ENCODE assay signal across 10 cellular contexts in genomic region chr14:24312736-24313507, GRCh38. TPM values are rescaled to one million over a fixed set of nuclear protein-coding genes. Genes with fewer than 3 reads are reported as not detected.
DNase-seq lines count a peak whose midpoint lies in the region; ATAC-seq, FAIRE-seq and TF ChIP-seq lines count a peak whose summit lies in the region.
"Had no signal": no experiment of that assay in that cellular context is flagged by ENCODE, and none has a peak within 500 bp of the region (broad histone marks: within the 10 kb centered on the region; RNA-seq: fewer than 3 reads in every experiment).

No MANE protein-coding gene starts in this region.

- no peaks in the 10 kb centered on the region for H3K27me3 Mint-ChIP-seq in activated naive CD4-positive, alpha-beta T cell treated with anti-CD3 and anti-CD28 coated beads, Interleukin-2, amount 10 ng/mL, durations not matched to agents 7 days and 5 days
- no peaks in the 10 kb centered on the region for H3K27me3 Mint-ChIP-seq in activated CD8-positive, alpha-beta T cell treated with anti-CD3 and anti-CD28 coated beads for 36 hours

- FAIRE-seq in HepG2 (lab: Jason Lieb, UNC) = no peak

- TF ChIP-seq RAD21 in HepG2 (CRISPR knock-in tag; IDR thresholded peaks at IDR 0.05) = no peak

- BruUV-seq in HepG2 (replicated peaks; lab: Mats Ljungman, UMichigan) = no TSS peak

- no peaks in the 10 kb centered on the region for H3K9me3 ChIP-seq in HepG2 (ENCODE audit: low read length)
- H3K9me3 ChIP-seq in transverse colon = no peaks in the 10 kb centered on the region

- DNase-seq in activated naive CD4-positive, alpha-beta T cell treated with anti-CD3 and anti-CD28 coated beads, Interleukin-2, amount 10 ng/mL, durations not matched to agents 7 days and 5 days = peak; percentile 71
- no peak for DNase-seq in activated naive CD4-positive, alpha-beta T cell treated with Interleukin-2 at 50 U/mL for 16 hours
- DNase-seq in activated CD8-positive, alpha-beta T cell treated with anti-CD3 and anti-CD28 coated beads for 36 hours = peak; percentile 48
- DNase-seq in HepG2 (ENCODE audit: low spot score) (no peak), transverse colon (peak; percentile 62), NCI-H774 (lab: John Stamatoyannopoulos, UW) (no peak)
- DNase-seq: amygdala had no signal

- H3K4me2 ChIP-seq in HepG2 (ENCODE audit: low read depth, low read length) = no peak overlapping the region

- H4K20me1 ChIP-seq in HepG2 (ENCODE audit: insufficient read depth, low read length) = no peaks in the 10 kb centered on the region

- H3K36me3 Mint-ChIP-seq in activated naive CD4-positive, alpha-beta T cell treated with anti-CD3 and anti-CD28 coated beads, Interleukin-2, amount 10 ng/mL, durations not matched to agents 7 days and 5 days = peaks cover 40% of the 10 kb centered on the region
- peaks cover 22% of the 10 kb centered on the region for H3K36me3 Mint-ChIP-seq in activated CD8-positive, alpha-beta T cell treated with anti-CD3 and anti-CD28 coated beads for 36 hours (ENCODE audit: low read depth)

- no peaks in the 10 kb centered on the region for H3K9me3 Mint-ChIP-seq in activated naive CD4-positive, alpha-beta T cell treated with anti-CD3 and anti-CD28 coated beads, Interleukin-2, amount 10 ng/mL, durations not matched to agents 7 days and 5 days
- H3K9me3 Mint-ChIP-seq in activated CD8-positive, alpha-beta T cell treated with anti-CD3 and anti-CD28 coated beads for 36 hours = no peaks in the 10 kb centered on the region

- in situ Hi-C loops in HepG2 (cut with HindIII; ENCODE audit: extremely low pct_ligation_motif_present, low pct_unique_long_range_greater_than_20kb) = no loop called here
- in situ Hi-C loops in transverse colon (cut with MboI; ENCODE audit: low pct_ligation_motif_present in 1 of 4, low pct_unique_long_range_greater_than_20kb in 1 of 4, low sequenced_read_pairs in 3 of 4) = no loop called here

- WGBS in HepG2 (ENCODE audit: low lambda C conversion rate) = 87% methylated on average over 9 of the region's 9 CpGs
- 59 to 71% methylated on average over 4 to 9 of the region's 9 CpGs for WGBS in transverse colon (ENCODE audit: low coverage in 1 of 2), 2 donors

- 0 out of 5 replicates have a peak, but pooled peaks cover 0 to 1% of the 10 kb centered on the region in 2 experiments for H3K36me3 ChIP-seq in HepG2 (replicated peaks in 1 of 2; ENCODE audit: control insufficient read depth in 1 of 2, insufficient read depth in 2 of 2, low read length in 2 of 2)
- no peaks in the 10 kb centered on the region for H3K36me3 ChIP-seq in transverse colon

- H3K4me3 Mint-ChIP-seq in activated naive CD4-positive, alpha-beta T cell treated with anti-CD3 and anti-CD28 coated beads, Interleukin-2, amount 10 ng/mL, durations not matched to agents 7 days and 5 days = peak overlapping the region; percentile 81
- peak overlapping the region; percentile 58 for H3K4me3 Mint-ChIP-seq in activated CD8-positive, alpha-beta T cell treated with anti-CD3 and anti-CD28 coated beads for 36 hours

- ATAC-seq in activated CD8-positive, alpha-beta T cell treated with anti-CD3 and anti-CD28 coated beads for 36 hours = no peak
- ATAC-seq in HepG2 (no peak), GM19328 (IDR thresholded peaks at IDR 0.05; ENCODE audit: unreplicated experiment) (no peak), GM18909 (IDR thresholded peaks at IDR 0.05; ENCODE audit: poor library complexity, unreplicated experiment) (no peak)

- H3K27me3 ChIP-seq in HepG2 (ENCODE audit: control insufficient read depth in 1 of 2, insufficient read depth in 2 of 2, low read length in 2 of 2) (peaks cover 0 to 13% of the 10 kb centered on the region in 2 experiments; a peak in 2 of 5 replicates), transverse colon (peaks cover 7% of the 10 kb centered on the region)

- CTCF ChIA-PET in activated naive CD4-positive, alpha-beta T cell treated with anti-CD3 and anti-CD28 coated beads, Interleukin-2, amount 10 ng/mL, durations not matched to agents 7 days and 5 days (lab: Charles Lee) = interaction anchor here (0.9 to 13.0 kb wide), 6 partner anchors 14 to 255 kb away, joined by 3 to 129 read pairs (median 14); partner anchors contain the start of genes ADCY4, CBLN3, DHRS1 and KHNYN
- CTCF ChIA-PET in activated CD8-positive, alpha-beta T cell treated with anti-CD3 and anti-CD28 coated beads for 36 hours (lab: Charles Lee) = interaction anchor here (1.2 to 28.2 kb wide), 5 partner anchors 13 to 118 kb away, joined by 3 to 873 read pairs (median 34); partner anchors contain the start of genes ADCY4, DHRS1, GMPR2 and KHNYN
- CTCF ChIA-PET in HepG2 (lab: Yijun Ruan, JAX; ENCODE audit: low intra/inter-chr PET ratio, low total read pairs) = interaction anchor here (0.6 kb wide), 1 partner anchor 19 kb away, joined by 3 read pairs; no protein-coding TSS in a partner anchor

- POLR2A ChIA-PET in activated CD8-positive, alpha-beta T cell treated with anti-CD3 and anti-CD28 coated beads for 36 hours (lab: Charles Lee) = interaction anchor here (1.9 to 5.3 kb wide), 3 partner anchors 12 to 70 kb away, joined by 4 to 54 read pairs (median 9); partner anchors contain the start of genes DHRS1, NOP9 and TINF2
- POLR2A ChIA-PET in HepG2 (lab: Yijun Ruan, JAX) = interaction anchor here (1.4 to 24.7 kb wide), 4 partner anchors 14 to 72 kb away, joined by 3 to 850 read pairs (median 112); partner anchors contain the start of genes DHRS1, GMPR2, NEDD8 and NOP9

- no peak for TF ChIP-seq CTCF in activated CD8-positive, alpha-beta T cell treated with anti-CD3 and anti-CD28 coated beads for 36 hours (IDR thresholded peaks at IDR 0.05)
- TF ChIP-seq CTCF in HepG2 (CRISPR knock-in tag; IDR thresholded peaks at IDR 0.05) = no peak
- TF ChIP-seq CTCF in transverse colon (IDR thresholded peaks at IDR 0.05) = no peak

- H3K4me3 ChIP-seq in HepG2 (replicated peaks in 1 of 3; ENCODE audit: insufficient read depth in 1 of 3, low read depth in 2 of 3, low read length in 3 of 3) = no peak overlapping the region
- no peak overlapping the region for H3K4me3 ChIP-seq in transverse colon

- no peak for TF ChIP-seq POLR2A in HepG2 (IDR thresholded peaks at IDR 0.05; ENCODE audit: insufficient read depth in 1 of 2, low read depth in 2 of 2, low read length in 2 of 2)
- no peak for TF ChIP-seq POLR2A in transverse colon (IDR thresholded peaks at IDR 0.05)

- intact Hi-C loops in activated CD8-positive, alpha-beta T cell treated with anti-CD3 and anti-CD28 coated beads for 36 hours (cut with micrococcal nuclease) = no loop called here
- intact Hi-C loops in HepG2 (cut with micrococcal nuclease; ENCODE audit: unreplicated experiment) (no loop called here), transverse colon (cut with DNase I; ENCODE audit: low total_unique reads) (no loop called here)

- H3K79me2 ChIP-seq in HepG2 (ENCODE audit: insufficient read depth, low read length) = no peaks in the 10 kb centered on the region

- H3K4me1 ChIP-seq in HepG2 (ENCODE audit: insufficient read depth, low read length) = peaks cover 60% of the 10 kb centered on the region
- H3K4me1 ChIP-seq in transverse colon = peaks cover 19 to 70% (median 46%) of the 10 kb centered on the region in 4 donors

- peaks cover 77% of the 10 kb centered on the region for H3K4me1 Mint-ChIP-seq in activated naive CD4-positive, alpha-beta T cell treated with anti-CD3 and anti-CD28 coated beads, Interleukin-2, amount 10 ng/mL, durations not matched to agents 7 days and 5 days
- peaks cover 67% of the 10 kb centered on the region for H3K4me1 Mint-ChIP-seq in activated CD8-positive, alpha-beta T cell treated with anti-CD3 and anti-CD28 coated beads for 36 hours (ENCODE audit: low read depth)

- no peak overlapping the region for H3K9ac ChIP-seq in HepG2 (ENCODE audit: insufficient read depth, low read depth, low read length)

- peak overlapping the region; percentile 88 for H3K27ac Mint-ChIP-seq in activated naive CD4-positive, alpha-beta T cell treated with anti-CD3 and anti-CD28 coated beads, Interleukin-2, amount 10 ng/mL, durations not matched to agents 7 days and 5 days
- H3K27ac Mint-ChIP-seq in activated CD8-positive, alpha-beta T cell treated with anti-CD3 and anti-CD28 coated beads for 36 hours = peak overlapping the region; percentile 63

- H3K27ac ChIP-seq in HepG2 (ENCODE audit: extremely low read length, insufficient read depth, low read length) (no peak overlapping the region), transverse colon (peak overlapping the region; percentile 81 to 90 (median 86))

- TF ChIP-seq EP300 in HepG2 (IDR thresholded peaks at IDR 0.05; ENCODE audit: low read depth in 2 of 2, low read length in 2 of 2) = no peak
- no peak for TF ChIP-seq EP300 in HepG2 (CRISPR knock-in tag; IDR thresholded peaks at IDR 0.05; ENCODE audit: borderline replicate concordance)
- no peak for TF ChIP-seq EP300 in transverse colon (IDR thresholded peaks at IDR 0.05; ENCODE audit: low read depth)

- H2AFZ ChIP-seq in HepG2 (ENCODE audit: low read length) = no peak overlapping the region

RNA-seq across cellular contexts. Expression of gene LTB4R, which starts 1.6 kb away (rescaled TPM):
- total RNA-seq in activated CD8-positive, alpha-beta T cell treated with anti-CD3 and anti-CD28 coated beads for 36 hours = 10 to 100 TPM; 11.6 to 11.7 TPM
- total RNA-seq in HepG2 (2016; rRNA removed; fragmentation: Illumina TruSeq; extraction: Trizol) (1.00 and 3.2 TPM in 2 replicates), transverse colon (1 to 10 TPM; 1.1 to 8.3 (median 6.2) TPM)
- total RNA-seq in HepG2 (2016; cell fraction: cytosol; rRNA removed; fragmentation: Illumina TruSeq; extraction: Trizol; ENCODE audit: low read depth) = 0.40 and 0.53 TPM in 2 replicates
- total RNA-seq in HepG2 (2016; cell fraction: insoluble cytoplasmic fraction; rRNA removed; fragmentation: Illumina TruSeq; extraction: Trizol) = 0.25 and 2.9 TPM in 2 replicates
- 0.55 and 0.59 TPM in 2 replicates for total RNA-seq in HepG2 (2016; cell fraction: membrane; rRNA removed; fragmentation: Illumina TruSeq; extraction: Trizol)
- 4.9 and 6.3 TPM in 2 replicates for total RNA-seq in HepG2 (2016; cell fraction: nucleus; rRNA removed; fragmentation: Illumina TruSeq; extraction: Trizol)
- polyA plus RNA-seq in HepG2 (2011; rRNA removed) = 8.2 and 12.4 TPM in 2 replicates
- polyA plus RNA-seq in HepG2 (2011; cell fraction: cytosol; rRNA removed) = 1.2 and 1.9 TPM in 2 replicates
- polyA plus RNA-seq in HepG2 (2011; cell fraction: nucleus; rRNA removed) = 89.0 and 109 TPM in 2 replicates
- polyA plus RNA-seq in HepG2 (2012) = 9.0 and 9.1 TPM in 2 replicates
- 0.10 and 0.24 TPM in 2 replicates for polyA plus RNA-seq in HepG2 (2016; cell fraction: cytosol; fragmentation: Illumina TruSeq; extraction: Trizol; ENCODE audit: low read depth)
- polyA plus RNA-seq in HepG2 (2016; cell fraction: insoluble cytoplasmic fraction; fragmentation: Illumina TruSeq; extraction: Trizol; ENCODE audit: low read depth) = 0.76 and 0.87 TPM in 2 replicates
- polyA plus RNA-seq in HepG2 (2016; cell fraction: membrane; fragmentation: Illumina TruSeq; extraction: Trizol; ENCODE audit: low read depth) = 0.37 and 0.90 TPM in 2 replicates
- polyA plus RNA-seq in HepG2 (2016; cell fraction: nucleus; fragmentation: Illumina TruSeq; extraction: Trizol; ENCODE audit: insufficient read depth, low read depth) = 22.4 and 23.6 TPM in 2 replicates
- 13.2 and 32.8 TPM in 2 replicates for polyA minus RNA-seq in HepG2 (2011; rRNA and poly(A)+ RNA removed; ENCODE audit: low replicate concordance)
- 0.30 and 1.5 TPM in 2 replicates for polyA minus RNA-seq in HepG2 (2011; cell fraction: cytosol; rRNA and poly(A)+ RNA removed)
- polyA minus RNA-seq in HepG2 (2011; cell fraction: nucleus; rRNA and poly(A)+ RNA removed) = 17.3 and 18.9 TPM in 2 replicates

RNA-seq across cellular contexts. Expression of gene LTB4R2, which starts 3.0 kb away (rescaled TPM):
- 10 to 100 TPM in 1 of 2 experiments, 1 to 10 TPM in 1; 9.6 to 12.0 TPM for total RNA-seq in activated CD8-positive, alpha-beta T cell treated with anti-CD3 and anti-CD28 coated beads for 36 hours
- total RNA-seq in HepG2 (2016; rRNA removed; fragmentation: Illumina TruSeq; extraction: Trizol) (1.4 and 6.9 TPM in 2 replicates), transverse colon (10 to 100 TPM in 1 of 4 donors, 1 to 10 TPM in 3; 4.4 to 81.5 (median 7.1) TPM)
- total RNA-seq in HepG2 (2016; cell fraction: cytosol; rRNA removed; fragmentation: Illumina TruSeq; extraction: Trizol; ENCODE audit: low read depth) = 0.40 and 0.44 TPM in 2 replicates
- 1.7 and 7.1 TPM in 2 replicates for total RNA-seq in HepG2 (2016; cell fraction: insoluble cytoplasmic fraction; rRNA removed; fragmentation: Illumina TruSeq; extraction: Trizol)
- 0.93 and 1.2 TPM in 2 replicates for total RNA-seq in HepG2 (2016; cell fraction: membrane; rRNA removed; fragmentation: Illumina TruSeq; extraction: Trizol)
- 10.5 and 12.4 TPM in 2 replicates for total RNA-seq in HepG2 (2016; cell fraction: nucleus; rRNA removed; fragmentation: Illumina TruSeq; extraction: Trizol)
- 3.9 and 6.1 TPM in 2 replicates for polyA plus RNA-seq in HepG2 (2011; rRNA removed)
- polyA plus RNA-seq in HepG2 (2011; cell fraction: cytosol; rRNA removed) = 0.65 and 1.5 TPM in 2 replicates
- 94.5 and 110 TPM in 2 replicates for polyA plus RNA-seq in HepG2 (2011; cell fraction: nucleus; rRNA removed)
- 4.0 and 7.4 TPM in 2 replicates for polyA plus RNA-seq in HepG2 (2012)
- polyA plus RNA-seq in HepG2 (2016; cell fraction: cytosol; fragmentation: Illumina TruSeq; extraction: Trizol; ENCODE audit: low read depth) = 0.31 and 0.36 TPM in 2 replicates
- polyA plus RNA-seq in HepG2 (2016; cell fraction: insoluble cytoplasmic fraction; fragmentation: Illumina TruSeq; extraction: Trizol; ENCODE audit: low read depth) = 1.1 and 1.5 TPM in 2 replicates
- 0.33 and 0.39 TPM in 2 replicates for polyA plus RNA-seq in HepG2 (2016; cell fraction: membrane; fragmentation: Illumina TruSeq; extraction: Trizol; ENCODE audit: low read depth)
- polyA plus RNA-seq in HepG2 (2016; cell fraction: nucleus; fragmentation: Illumina TruSeq; extraction: Trizol; ENCODE audit: insufficient read depth, low read depth) = 19.7 and 20.2 TPM in 2 replicates
- polyA minus RNA-seq in HepG2 (2011; rRNA and poly(A)+ RNA removed; ENCODE audit: low replicate concordance) = 7.7 and 12.0 TPM in 2 replicates
- 1.2 TPM in 2 replicates for polyA minus RNA-seq in HepG2 (2011; cell fraction: cytosol; rRNA and poly(A)+ RNA removed)
- polyA minus RNA-seq in HepG2 (2011; cell fraction: nucleus; rRNA and poly(A)+ RNA removed) = 40.7 and 44.3 TPM in 2 replicates

RNA-seq across cellular contexts. Expression of gene CIDEB, which starts 5.1 kb away (rescaled TPM):
- 10 to 100 TPM; 12.1 to 13.6 TPM for total RNA-seq in activated CD8-positive, alpha-beta T cell treated with anti-CD3 and anti-CD28 coated beads for 36 hours
- total RNA-seq in HepG2 (2016; rRNA removed; fragmentation: Illumina TruSeq; extraction: Trizol) (22.4 and 35.8 TPM in 2 replicates), transverse colon (100 to 1,000 TPM in 1 of 4 donors, 10 to 100 TPM in 2, 1 to 10 TPM in 1; 6.7 to 168 (median 23.6) TPM)
- total RNA-seq in HepG2 (2016; cell fraction: cytosol; rRNA removed; fragmentation: Illumina TruSeq; extraction: Trizol; ENCODE audit: low read depth) = 7.4 and 8.6 TPM in 2 replicates
- 25.0 and 33.5 TPM in 2 replicates for total RNA-seq in HepG2 (2016; cell fraction: insoluble cytoplasmic fraction; rRNA removed; fragmentation: Illumina TruSeq; extraction: Trizol)
- 10.2 and 11.5 TPM in 2 replicates for total RNA-seq in HepG2 (2016; cell fraction: membrane; rRNA removed; fragmentation: Illumina TruSeq; extraction: Trizol)
- 35.1 and 36.7 TPM in 2 replicates for total RNA-seq in HepG2 (2016; cell fraction: nucleus; rRNA removed; fragmentation: Illumina TruSeq; extraction: Trizol)
- polyA plus RNA-seq in HepG2 (2011; rRNA removed) = 110 and 143 TPM in 2 replicates
- polyA plus RNA-seq in HepG2 (2011; cell fraction: cytosol; rRNA removed) = 88.2 and 112 TPM in 2 replicates
- polyA plus RNA-seq in HepG2 (2011; cell fraction: nucleus; rRNA removed) = 47.6 and 66.7 TPM in 2 replicates
- polyA plus RNA-seq in HepG2 (2012) = 94.8 and 120 TPM in 2 replicates
- 15.9 and 18.8 TPM in 2 replicates for polyA plus RNA-seq in HepG2 (2016; cell fraction: cytosol; fragmentation: Illumina TruSeq; extraction: Trizol; ENCODE audit: low read depth)
- polyA plus RNA-seq in HepG2 (2016; cell fraction: insoluble cytoplasmic fraction; fragmentation: Illumina TruSeq; extraction: Trizol; ENCODE audit: low read depth) = 56.4 and 59.4 TPM in 2 replicates
- 21.0 and 22.1 TPM in 2 replicates for polyA plus RNA-seq in HepG2 (2016; cell fraction: membrane; fragmentation: Illumina TruSeq; extraction: Trizol; ENCODE audit: low read depth)
- 101 TPM in 2 replicates for polyA plus RNA-seq in HepG2 (2016; cell fraction: nucleus; fragmentation: Illumina TruSeq; extraction: Trizol; ENCODE audit: insufficient read depth, low read depth)
- 15.9 and 85.1 TPM in 2 replicates for polyA minus RNA-seq in HepG2 (2011; rRNA and poly(A)+ RNA removed; ENCODE audit: low replicate concordance)
- polyA minus RNA-seq in HepG2 (2011; cell fraction: cytosol; rRNA and poly(A)+ RNA removed) = 34.0 and 49.4 TPM in 2 replicates
- 21.4 and 33.2 TPM in 2 replicates for polyA minus RNA-seq in HepG2 (2011; cell fraction: nucleus; rRNA and poly(A)+ RNA removed)
- total RNA-seq: NCI-H460 had no signal

RNA-seq across cellular contexts. Expression of gene NOP9, which starts 13.3 kb away (rescaled TPM):
- total RNA-seq in activated CD8-positive, alpha-beta T cell treated with anti-CD3 and anti-CD28 coated beads for 36 hours = 10 to 100 TPM; 33.5 to 33.6 TPM
- 61.6 and 64.5 TPM in 2 replicates for total RNA-seq in HepG2 (2016; rRNA removed; fragmentation: Illumina TruSeq; extraction: Trizol)
- total RNA-seq in HepG2 (2016; cell fraction: cytosol; rRNA removed; fragmentation: Illumina TruSeq; extraction: Trizol; ENCODE audit: low read depth) = 2.7 and 3.4 TPM in 2 replicates
- total RNA-seq in HepG2 (2016; cell fraction: insoluble cytoplasmic fraction; rRNA removed; fragmentation: Illumina TruSeq; extraction: Trizol) = 58.5 and 62.7 TPM in 2 replicates
- total RNA-seq in HepG2 (2016; cell fraction: membrane; rRNA removed; fragmentation: Illumina TruSeq; extraction: Trizol) = 11.3 and 12.5 TPM in 2 replicates
- total RNA-seq in HepG2 (2016; cell fraction: nucleus; rRNA removed; fragmentation: Illumina TruSeq; extraction: Trizol) = 38.6 and 43.3 TPM in 2 replicates
- polyA plus RNA-seq in HepG2 (2011; rRNA removed) = 24.5 and 33.8 TPM in 2 replicates
- polyA plus RNA-seq in HepG2 (2011; cell fraction: cytosol; rRNA removed) = 19.8 and 21.2 TPM in 2 replicates
- polyA plus RNA-seq in HepG2 (2011; cell fraction: nucleus; rRNA removed) = 82.1 and 94.5 TPM in 2 replicates
- polyA plus RNA-seq in HepG2 (2012) = 28.7 and 29.6 TPM in 2 replicates
- 1.9 and 2.1 TPM in 2 replicates for polyA plus RNA-seq in HepG2 (2016; cell fraction: cytosol; fragmentation: Illumina TruSeq; extraction: Trizol; ENCODE audit: low read depth)
- 38.5 and 40.4 TPM in 2 replicates for polyA plus RNA-seq in HepG2 (2016; cell fraction: insoluble cytoplasmic fraction; fragmentation: Illumina TruSeq; extraction: Trizol; ENCODE audit: low read depth)
- polyA plus RNA-seq in HepG2 (2016; cell fraction: membrane; fragmentation: Illumina TruSeq; extraction: Trizol; ENCODE audit: low read depth) = 3.8 and 5.1 TPM in 2 replicates
- 39.2 and 41.4 TPM in 2 replicates for polyA plus RNA-seq in HepG2 (2016; cell fraction: nucleus; fragmentation: Illumina TruSeq; extraction: Trizol; ENCODE audit: insufficient read depth, low read depth)
- polyA minus RNA-seq in HepG2 (2011; rRNA and poly(A)+ RNA removed; ENCODE audit: low replicate concordance) = 80.1 and 104 TPM in 2 replicates
- 32.3 and 42.1 TPM in 2 replicates for polyA minus RNA-seq in HepG2 (2011; cell fraction: cytosol; rRNA and poly(A)+ RNA removed)
- polyA minus RNA-seq in HepG2 (2011; cell fraction: nucleus; rRNA and poly(A)+ RNA removed) = 65.5 and 77.8 TPM in 2 replicates
- total RNA-seq in transverse colon = 10 to 100 TPM; 18.8 to 20.9 (median 19.3) TPM

RNA-seq across cellular contexts. Expression of gene DHRS1, which starts 13.3 kb away (rescaled TPM):
- 10 to 100 TPM; 11.9 to 13.6 TPM for total RNA-seq in activated CD8-positive, alpha-beta T cell treated with anti-CD3 and anti-CD28 coated beads for 36 hours
- total RNA-seq in HepG2 (2016; rRNA removed; fragmentation: Illumina TruSeq; extraction: Trizol) (46.3 and 60.8 TPM in 2 replicates), transverse colon (100 to 1,000 TPM in 1 of 4 donors, 10 to 100 TPM in 3; 84.2 to 106 (median 94.6) TPM)
- 11.6 and 11.9 TPM in 2 replicates for total RNA-seq in HepG2 (2016; cell fraction: cytosol; rRNA removed; fragmentation: Illumina TruSeq; extraction: Trizol; ENCODE audit: low read depth)
- total RNA-seq in HepG2 (2016; cell fraction: insoluble cytoplasmic fraction; rRNA removed; fragmentation: Illumina TruSeq; extraction: Trizol) = 42.0 and 55.8 TPM in 2 replicates
- total RNA-seq in HepG2 (2016; cell fraction: membrane; rRNA removed; fragmentation: Illumina TruSeq; extraction: Trizol) = 12.0 and 12.3 TPM in 2 replicates
- 49.1 and 52.1 TPM in 2 replicates for total RNA-seq in HepG2 (2016; cell fraction: nucleus; rRNA removed; fragmentation: Illumina TruSeq; extraction: Trizol)
- polyA plus RNA-seq in HepG2 (2011; rRNA removed) = 49.8 and 52.2 TPM in 2 replicates
- 67.8 and 85.2 TPM in 2 replicates for polyA plus RNA-seq in HepG2 (2011; cell fraction: cytosol; rRNA removed)
- 332 and 353 TPM in 2 replicates for polyA plus RNA-seq in HepG2 (2011; cell fraction: nucleus; rRNA removed)
- polyA plus RNA-seq in HepG2 (2012) = 61.8 and 63.4 TPM in 2 replicates
- polyA plus RNA-seq in HepG2 (2016; cell fraction: cytosol; fragmentation: Illumina TruSeq; extraction: Trizol; ENCODE audit: low read depth) = 5.3 and 7.0 TPM in 2 replicates
- 57.6 and 62.6 TPM in 2 replicates for polyA plus RNA-seq in HepG2 (2016; cell fraction: insoluble cytoplasmic fraction; fragmentation: Illumina TruSeq; extraction: Trizol; ENCODE audit: low read depth)
- 8.9 and 12.3 TPM in 2 replicates for polyA plus RNA-seq in HepG2 (2016; cell fraction: membrane; fragmentation: Illumina TruSeq; extraction: Trizol; ENCODE audit: low read depth)
- 109 and 114 TPM in 2 replicates for polyA plus RNA-seq in HepG2 (2016; cell fraction: nucleus; fragmentation: Illumina TruSeq; extraction: Trizol; ENCODE audit: insufficient read depth, low read depth)
- 61.8 and 172 TPM in 2 replicates for polyA minus RNA-seq in HepG2 (2011; rRNA and poly(A)+ RNA removed; ENCODE audit: low replicate concordance)
- 39.8 and 45.8 TPM in 2 replicates for polyA minus RNA-seq in HepG2 (2011; cell fraction: cytosol; rRNA and poly(A)+ RNA removed)
- 57.2 and 59.4 TPM in 2 replicates for polyA minus RNA-seq in HepG2 (2011; cell fraction: nucleus; rRNA and poly(A)+ RNA removed)

Comparison
In these comparisons a context has a peak if more than half of its experiments do, and no peak if none do; other contexts are left out.
1. DNase-seq: peak in activated naive CD4-positive, alpha-beta T cell treated with anti-CD3 and anti-CD28 coated beads, Interleukin-2, amount 10 ng/mL, durations not matched to agents 7 days and 5 days (single experiment), activated CD8-positive, alpha-beta T cell treated with anti-CD3 and anti-CD28 coated beads for 36 hours (single experiment) and transverse colon (single experiment); none in activated naive CD4-positive, alpha-beta T cell treated with Interleukin-2 at 50 U/mL for 16 hours (single experiment), HepG2 (single experiment) and NCI-H774 (single experiment).